In the genomic region with DNA sequence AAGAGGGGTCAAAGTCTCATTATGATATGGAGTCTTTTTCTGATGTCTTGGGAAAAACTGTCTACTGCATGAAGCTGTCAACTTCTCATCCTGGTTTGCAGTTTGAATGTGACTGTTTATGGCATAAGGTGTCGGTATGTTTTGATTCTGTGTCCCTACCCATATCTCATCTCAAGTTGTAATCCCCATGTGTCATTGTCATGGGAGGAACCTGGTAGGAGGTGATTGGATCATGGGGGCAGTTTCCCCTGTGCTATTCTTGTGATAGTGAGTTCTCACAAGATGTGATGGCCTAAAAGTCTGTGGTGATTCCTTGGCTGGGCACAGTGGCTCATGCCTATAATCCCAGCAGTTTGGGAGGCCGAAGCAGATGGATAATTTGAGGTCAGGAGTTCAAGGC, we compare ENCODE assay signal across 1 cellular context.
A peak's percentile ranks its signal among the peaks of the same experiment; 100 is the strongest.
TF ChIP-seq lines count a peak whose summit lies in the region.

No MANE protein-coding gene starts in this region.

TF ChIP-seq in K562, 482 proteins besides CTCF, POLR2A, EP300 and RAD21 (continued from another document):
- TF ChIP-seq, protein P1, sequence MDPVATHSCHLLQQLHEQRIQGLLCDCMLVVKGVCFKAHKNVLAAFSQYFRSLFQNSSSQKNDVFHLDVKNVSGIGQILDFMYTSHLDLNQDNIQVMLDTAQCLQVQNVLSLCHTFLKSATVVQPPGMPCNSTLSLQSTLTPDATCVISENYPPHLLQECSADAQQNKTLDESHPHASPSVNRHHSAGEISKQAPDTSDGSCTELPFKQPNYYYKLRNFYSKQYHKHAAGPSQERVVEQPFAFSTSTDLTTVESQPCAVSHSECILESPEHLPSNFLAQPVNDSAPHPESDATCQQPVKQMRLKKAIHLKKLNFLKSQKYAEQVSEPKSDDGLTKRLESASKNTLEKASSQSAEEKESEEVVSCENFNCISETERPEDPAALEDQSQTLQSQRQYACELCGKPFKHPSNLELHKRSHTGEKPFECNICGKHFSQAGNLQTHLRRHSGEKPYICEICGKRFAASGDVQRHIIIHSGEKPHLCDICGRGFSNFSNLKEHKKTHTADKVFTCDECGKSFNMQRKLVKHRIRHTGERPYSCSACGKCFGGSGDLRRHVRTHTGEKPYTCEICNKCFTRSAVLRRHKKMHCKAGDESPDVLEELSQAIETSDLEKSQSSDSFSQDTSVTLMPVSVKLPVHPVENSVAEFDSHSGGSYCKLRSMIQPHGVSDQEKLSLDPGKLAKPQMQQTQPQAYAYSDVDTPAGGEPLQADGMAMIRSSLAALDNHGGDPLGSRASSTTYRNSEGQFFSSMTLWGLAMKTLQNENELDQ (CRISPR knock-in tag; IDR thresholded peaks at IDR 0.05; ENCODE audit: borderline replicate concordance), result no peak
- no peak for TF ChIP-seq NEUROD1 (IDR thresholded peaks at IDR 0.05; ENCODE audit: borderline replicate concordance, low read depth, low read length, partially characterized antibody)
- TF ChIP-seq MTA3 (IDR thresholded peaks at IDR 0.05; ENCODE audit: borderline replicate concordance), result no peak
- no peak for TF ChIP-seq FOXP1 (CRISPR knock-in tag; IDR thresholded peaks at IDR 0.05)
- TF ChIP-seq MLLT1 (IDR thresholded peaks at IDR 0.05), result no peak
- TF ChIP-seq ZNF316 (IDR thresholded peaks at IDR 0.05), result no peak
- TF ChIP-seq ARID1B (IDR thresholded peaks at IDR 0.05), result 0 out of 2 replicates have a peak, but pooled peaks have one; percentile 18
- peak; percentile 61 for TF ChIP-seq CBFA2T3 (IDR thresholded peaks at IDR 0.05)
- no peak for TF ChIP-seq ZNF445 (CRISPR knock-in tag; IDR thresholded peaks at IDR 0.05; ENCODE audit: low read depth)
- no peak for TF ChIP-seq IRF2 (CRISPR knock-in tag; IDR thresholded peaks at IDR 0.05)
- TF ChIP-seq POLR3A (IDR thresholded peaks at IDR 0.05; ENCODE audit: borderline replicate concordance, extremely low read depth, insufficient read depth, insufficient read length), result no peak
- TF ChIP-seq, protein P2, sequence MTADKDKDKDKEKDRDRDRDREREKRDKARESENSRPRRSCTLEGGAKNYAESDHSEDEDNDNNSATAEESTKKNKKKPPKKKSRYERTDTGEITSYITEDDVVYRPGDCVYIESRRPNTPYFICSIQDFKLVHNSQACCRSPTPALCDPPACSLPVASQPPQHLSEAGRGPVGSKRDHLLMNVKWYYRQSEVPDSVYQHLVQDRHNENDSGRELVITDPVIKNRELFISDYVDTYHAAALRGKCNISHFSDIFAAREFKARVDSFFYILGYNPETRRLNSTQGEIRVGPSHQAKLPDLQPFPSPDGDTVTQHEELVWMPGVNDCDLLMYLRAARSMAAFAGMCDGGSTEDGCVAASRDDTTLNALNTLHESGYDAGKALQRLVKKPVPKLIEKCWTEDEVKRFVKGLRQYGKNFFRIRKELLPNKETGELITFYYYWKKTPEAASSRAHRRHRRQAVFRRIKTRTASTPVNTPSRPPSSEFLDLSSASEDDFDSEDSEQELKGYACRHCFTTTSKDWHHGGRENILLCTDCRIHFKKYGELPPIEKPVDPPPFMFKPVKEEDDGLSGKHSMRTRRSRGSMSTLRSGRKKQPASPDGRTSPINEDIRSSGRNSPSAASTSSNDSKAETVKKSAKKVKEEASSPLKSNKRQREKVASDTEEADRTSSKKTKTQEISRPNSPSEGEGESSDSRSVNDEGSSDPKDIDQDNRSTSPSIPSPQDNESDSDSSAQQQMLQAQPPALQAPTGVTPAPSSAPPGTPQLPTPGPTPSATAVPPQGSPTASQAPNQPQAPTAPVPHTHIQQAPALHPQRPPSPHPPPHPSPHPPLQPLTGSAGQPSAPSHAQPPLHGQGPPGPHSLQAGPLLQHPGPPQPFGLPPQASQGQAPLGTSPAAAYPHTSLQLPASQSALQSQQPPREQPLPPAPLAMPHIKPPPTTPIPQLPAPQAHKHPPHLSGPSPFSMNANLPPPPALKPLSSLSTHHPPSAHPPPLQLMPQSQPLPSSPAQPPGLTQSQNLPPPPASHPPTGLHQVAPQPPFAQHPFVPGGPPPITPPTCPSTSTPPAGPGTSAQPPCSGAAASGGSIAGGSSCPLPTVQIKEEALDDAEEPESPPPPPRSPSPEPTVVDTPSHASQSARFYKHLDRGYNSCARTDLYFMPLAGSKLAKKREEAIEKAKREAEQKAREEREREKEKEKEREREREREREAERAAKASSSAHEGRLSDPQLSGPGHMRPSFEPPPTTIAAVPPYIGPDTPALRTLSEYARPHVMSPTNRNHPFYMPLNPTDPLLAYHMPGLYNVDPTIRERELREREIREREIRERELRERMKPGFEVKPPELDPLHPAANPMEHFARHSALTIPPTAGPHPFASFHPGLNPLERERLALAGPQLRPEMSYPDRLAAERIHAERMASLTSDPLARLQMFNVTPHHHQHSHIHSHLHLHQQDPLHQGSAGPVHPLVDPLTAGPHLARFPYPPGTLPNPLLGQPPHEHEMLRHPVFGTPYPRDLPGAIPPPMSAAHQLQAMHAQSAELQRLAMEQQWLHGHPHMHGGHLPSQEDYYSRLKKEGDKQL (CRISPR knock-in tag; IDR thresholded peaks at IDR 0.05; ENCODE audit: borderline replicate concordance), result no peak
- TF ChIP-seq BACH1 (tag; IDR thresholded peaks at IDR 0.05), result no peak
- peak; percentile 40 for TF ChIP-seq FOSL1 (tag; conservative IDR thresholded peaks at IDR 0.05)
- 0 out of 2 replicates have a peak, but pooled peaks have one; percentile 28 for TF ChIP-seq CBFA2T2 (conservative IDR thresholded peaks at IDR 0.05)
- TF ChIP-seq, protein P3, sequence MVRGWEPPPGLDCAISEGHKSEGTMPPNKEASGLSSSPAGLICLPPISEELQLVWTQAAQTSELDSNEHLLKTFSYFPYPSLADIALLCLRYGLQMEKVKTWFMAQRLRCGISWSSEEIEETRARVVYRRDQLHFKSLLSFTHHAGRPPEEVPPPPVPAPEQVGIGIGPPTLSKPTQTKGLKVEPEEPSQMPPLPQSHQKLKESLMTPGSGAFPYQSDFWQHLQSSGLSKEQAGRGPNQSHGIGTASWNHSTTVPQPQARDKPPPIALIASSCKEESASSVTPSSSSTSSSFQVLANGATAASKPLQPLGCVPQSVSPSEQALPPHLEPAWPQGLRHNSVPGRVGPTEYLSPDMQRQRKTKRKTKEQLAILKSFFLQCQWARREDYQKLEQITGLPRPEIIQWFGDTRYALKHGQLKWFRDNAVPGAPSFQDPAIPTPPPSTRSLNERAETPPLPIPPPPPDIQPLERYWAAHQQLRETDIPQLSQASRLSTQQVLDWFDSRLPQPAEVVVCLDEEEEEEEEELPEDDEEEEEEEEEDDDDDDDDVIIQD (CRISPR knock-in tag; IDR thresholded peaks at IDR 0.05), result no peak
- TF ChIP-seq ZC3H11A (IDR thresholded peaks at IDR 0.05; ENCODE audit: low read depth, low read length), result no peak
- peak; percentile 52; the same call in 1 of the 2 replicates for TF ChIP-seq DMBX1 (CRISPR knock-in tag; IDR thresholded peaks at IDR 0.05; ENCODE audit: borderline replicate concordance)
- TF ChIP-seq KDM5B (IDR thresholded peaks at IDR 0.05; ENCODE audit: insufficient replicate concordance, low read depth, low read length), result no peak
